21 cellular contexts compared by ENCODE assay signal in the genomic region with DNA sequence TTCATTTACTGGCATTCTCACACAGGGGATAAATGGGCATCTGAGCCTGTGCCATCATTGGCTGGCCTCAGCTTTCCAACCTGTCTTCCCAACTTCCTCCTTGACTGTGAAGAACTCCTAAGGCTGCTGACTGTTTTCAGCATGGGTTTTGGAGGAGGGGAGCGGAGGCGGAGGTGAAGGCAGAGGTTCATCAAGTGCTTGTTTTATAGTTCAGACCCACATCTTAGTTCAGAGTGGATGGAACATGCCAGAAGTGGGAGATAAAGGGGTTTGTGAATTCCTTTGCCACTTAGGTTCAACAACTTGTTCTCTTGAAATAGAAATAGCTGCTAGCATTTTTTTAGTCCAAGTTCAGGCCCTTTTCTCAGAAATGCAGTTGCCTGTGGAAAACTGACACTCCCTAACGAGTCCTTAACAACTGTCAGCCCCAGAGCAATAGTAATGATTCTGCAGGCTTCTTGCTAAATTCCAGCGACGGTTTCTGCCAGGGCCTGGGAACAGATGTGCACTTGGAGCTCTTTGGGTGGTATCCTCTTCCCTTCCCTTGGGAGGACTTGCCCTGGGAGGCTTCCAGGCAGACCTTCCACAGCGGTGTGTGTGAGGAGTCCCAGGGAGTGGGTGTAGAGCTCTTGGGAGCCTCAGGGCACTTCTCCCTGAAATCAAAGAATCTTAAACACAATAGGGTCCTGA. TPM values are rescaled to one million over a fixed set of nuclear protein-coding genes. Genes with fewer than 3 reads are reported as not detected.
A peak's percentile ranks its signal among the peaks of the same experiment; 100 is the strongest.
DNase-seq lines count a peak whose midpoint lies in the region; ATAC-seq and TF ChIP-seq lines count a peak whose summit lies in the region.
"Had no signal": no experiment of that assay in that cellular context is flagged by ENCODE, and none has a peak within 500 bp of the region (broad histone marks: within the 10 kb centered on the region; RNA-seq: fewer than 3 reads in every experiment).

No MANE protein-coding gene starts in this region.

- no peak overlapping the region for H3K18ac ChIP-seq in mesendoderm (ENCODE audit: low read length)

- H4K8ac ChIP-seq in mesendoderm (ENCODE audit: low read depth, low read length), result no peak overlapping the region

- H3K27me3 ChIP-seq in mesendoderm (ENCODE audit: insufficient read depth, low read length, poor library complexity), result no peaks in the 10 kb centered on the region
- no peaks in the 10 kb centered on the region for H3K27me3 ChIP-seq in neural progenitor cell
- H3K27me3 ChIP-seq: MG63 had no signal

- H3K4ac ChIP-seq in mesendoderm (ENCODE audit: low read depth, low read length), result no peak overlapping the region

- no peak overlapping the region for H2BK15ac ChIP-seq in mesendoderm (replicated peaks; ENCODE audit: low read depth)

- H2BK120ac ChIP-seq in mesendoderm (ENCODE audit: low read depth, low read length), result no peak overlapping the region

- no peaks in the 10 kb centered on the region for H3K9me3 ChIP-seq in neural progenitor cell (ENCODE audit: low read depth)
- H3K9me3 ChIP-seq: MG63 had no signal

- H3K23ac ChIP-seq in mesendoderm (ENCODE audit: low read length), result no peak overlapping the region

- H3K4me1 Mint-ChIP-seq in neural progenitor cell, result peaks cover 5% of the 10 kb centered on the region
- peaks cover 3% of the 10 kb centered on the region for H3K4me1 Mint-ChIP-seq in activated CD4-positive, alpha-beta T cell treated with anti-CD3 and anti-CD28 coated beads, Interleukin-2, amount 10 ng/mL, durations not matched to agents 24 days and 14 days

- WGBS in mesendoderm (ENCODE audit: extremely low coverage, insufficient coverage, low lambda C conversion rate), result no CpG with 5 or more reads among the region's 6 CpGs

- H3K36me3 ChIP-seq in mesendoderm (ENCODE audit: control insufficient read depth, insufficient read depth, low read length) (no peaks in the 10 kb centered on the region), neural progenitor cell (no peaks in the 10 kb centered on the region)
- H3K36me3 ChIP-seq: MG63 had no signal

- H2AFZ ChIP-seq in neural progenitor cell (replicated peaks), result no peak overlapping the region

- no peak overlapping the region for H3K27ac Mint-ChIP-seq in neural progenitor cell
- no peak overlapping the region for H3K27ac Mint-ChIP-seq in activated CD4-positive, alpha-beta T cell treated with anti-CD3 and anti-CD28 coated beads, Interleukin-2, amount 10 ng/mL, durations not matched to agents 24 days and 14 days
- H3K27ac Mint-ChIP-seq: activated CD4-positive, alpha-beta T cell treated with anti-CD3 and anti-CD28 coated beads, Interleukin-2, amount 10 ng/mL, durations not matched to agents 7 days and 5 days; effector memory CD8-positive, alpha-beta T cell; type B pancreatic cell had no signal

- H2AK5ac ChIP-seq in mesendoderm (ENCODE audit: low read length), result no peak overlapping the region

- H4K20me1 ChIP-seq in neural progenitor cell (ENCODE audit: low read depth), result no peaks in the 10 kb centered on the region

- DNase-seq in AG09309 (ENCODE audit: low read depth), result peak; percentile 14
- DNase-seq in GM04504 (ENCODE audit: low read depth), result peak; percentile 34
- peak; percentile 17 for DNase-seq in dedifferentiated amniotic fluid mesenchymal stem cell (ENCODE audit: extremely low spot score)
- peak; percentile 19 for DNase-seq in mesendoderm
- no peak for DNase-seq in neural progenitor cell (ENCODE audit: low spot score)
- DNase-seq in activated CD4-positive, alpha-beta T cell treated with anti-CD3 and anti-CD28 coated beads, Interleukin-2, amount 10 ng/mL, durations not matched to agents 24 days and 14 days, result no peak
- DNase-seq: activated CD4-positive, alpha-beta T cell treated with anti-CD3 and anti-CD28 coated beads, Interleukin-2, amount 10 ng/mL, durations not matched to agents 7 days and 5 days; activated gamma-delta T cell; cerebellar nuclear complex; COR-L47; effector memory CD8-positive, alpha-beta T cell; kidney glomerular epithelial cell; MG63; NCI-H345; NK-92 treated with Interleukin-12 subunit alpha and Interleukin-12 subunit beta, amount 100 ng/mL, for 24 hours; stimulated activated CD4-positive, alpha-beta T cell treated with anti-CD3 and anti-CD28 coated beads, Interleukin-15, amount 100 ng/mL, for 24 hours; stimulated activated naive CD4-positive, alpha-beta T cell had no signal

- no peak overlapping the region for H3K4me2 ChIP-seq in mesendoderm (ENCODE audit: low read length)
- H3K4me2 ChIP-seq in neural progenitor cell, result no peak overlapping the region

- intact Hi-C loops in activated CD4-positive, alpha-beta T cell treated with anti-CD3 and anti-CD28 coated beads, Interleukin-2, amount 10 ng/mL, durations not matched to agents 24 days and 14 days (cut with micrococcal nuclease), result no loop called here

- no peak overlapping the region for H4K5ac ChIP-seq in mesendoderm (ENCODE audit: low read length)

- no peaks in the 10 kb centered on the region for H3K79me2 ChIP-seq in mesendoderm (ENCODE audit: control insufficient read depth, insufficient read depth, low read length)
- no peaks in the 10 kb centered on the region for H3K79me2 ChIP-seq in neural progenitor cell (ENCODE audit: low read depth)

- peaks cover 5% of the 10 kb centered on the region for H3K27me3 Mint-ChIP-seq in neural progenitor cell (ENCODE audit: insufficient read depth, low read depth)
- H3K27me3 Mint-ChIP-seq in activated CD4-positive, alpha-beta T cell treated with anti-CD3 and anti-CD28 coated beads, Interleukin-2, amount 10 ng/mL, durations not matched to agents 24 days and 14 days, result peaks cover 2% of the 10 kb centered on the region
- H3K27me3 Mint-ChIP-seq: effector memory CD8-positive, alpha-beta T cell had no signal

- no peaks in the 10 kb centered on the region for H3K36me3 Mint-ChIP-seq in neural progenitor cell
- no peaks in the 10 kb centered on the region for H3K36me3 Mint-ChIP-seq in activated CD4-positive, alpha-beta T cell treated with anti-CD3 and anti-CD28 coated beads, Interleukin-2, amount 10 ng/mL, durations not matched to agents 24 days and 14 days (ENCODE audit: low read depth)
- H3K36me3 Mint-ChIP-seq: type B pancreatic cell had no signal

- no peak overlapping the region for H3K4me3 Mint-ChIP-seq in neural progenitor cell
- H3K4me3 Mint-ChIP-seq in activated CD4-positive, alpha-beta T cell treated with anti-CD3 and anti-CD28 coated beads, Interleukin-2, amount 10 ng/mL, durations not matched to agents 24 days and 14 days, result no peak overlapping the region
- H3K4me3 Mint-ChIP-seq: activated CD4-positive, alpha-beta T cell treated with anti-CD3 and anti-CD28 coated beads, Interleukin-2, amount 10 ng/mL, durations not matched to agents 7 days and 5 days; effector memory CD8-positive, alpha-beta T cell; type B pancreatic cell had no signal

- H3K4me1 ChIP-seq in mesendoderm (ENCODE audit: control insufficient read depth, low read depth, low read length), result no peaks in the 10 kb centered on the region
- peaks cover 8% of the 10 kb centered on the region for H3K4me1 ChIP-seq in neural progenitor cell

- TF ChIP-seq CTCF in AG09309 (IDR thresholded peaks at IDR 0.05; ENCODE audit: control insufficient read depth, insufficient read depth, low read depth, low read length, missing control alignments), result no peak
- no peak for TF ChIP-seq CTCF in neural progenitor cell (IDR thresholded peaks at IDR 0.05)

- H3K27ac ChIP-seq in mesendoderm (ENCODE audit: low read depth, low read length), result no peak overlapping the region
- no peak overlapping the region for H3K27ac ChIP-seq in neural progenitor cell

- no peaks in the 10 kb centered on the region for H3F3A ChIP-seq in neural progenitor cell (ENCODE audit: low read depth)

- no peak overlapping the region for H3K9ac ChIP-seq in mesendoderm (ENCODE audit: low read length)
- no peak overlapping the region for H3K9ac ChIP-seq in neural progenitor cell

- H3K4me3 ChIP-seq in AG09309 (ENCODE audit: control insufficient read depth, low read depth, low read length), result no peak overlapping the region
- H3K4me3 ChIP-seq in mesendoderm (ENCODE audit: low read length), result no peak overlapping the region
- no peak overlapping the region for H3K4me3 ChIP-seq in neural progenitor cell
- H3K4me3 ChIP-seq: MG63 had no signal

- no peak for ATAC-seq in HG02870 (IDR thresholded peaks at IDR 0.05; ENCODE audit: unreplicated experiment)
- ATAC-seq in HG02981 (IDR thresholded peaks at IDR 0.05; ENCODE audit: unreplicated experiment), result no peak
- ATAC-seq: effector memory CD8-positive, alpha-beta T cell; HepG2 had no signal

- H3K79me1 ChIP-seq in mesendoderm (ENCODE audit: low read length), result no peaks in the 10 kb centered on the region

- no peak overlapping the region for H3K56ac ChIP-seq in mesendoderm (ENCODE audit: low read length)

- H2BK5ac ChIP-seq in mesendoderm (ENCODE audit: low read length), result no peak overlapping the region

- H3K9me3 Mint-ChIP-seq in neural progenitor cell, result no peaks in the 10 kb centered on the region
- H3K9me3 Mint-ChIP-seq in activated CD4-positive, alpha-beta T cell treated with anti-CD3 and anti-CD28 coated beads, Interleukin-2, amount 10 ng/mL, durations not matched to agents 24 days and 14 days, result no peaks in the 10 kb centered on the region
- H3K9me3 Mint-ChIP-seq: effector memory CD8-positive, alpha-beta T cell; type B pancreatic cell had no signal

RNA-seq across cellular contexts. Expression of a gene that starts 30.1 kb away (rescaled TPM):
- polyA plus RNA-seq in mesendoderm (2013, experiment 1 of 2), result 25.4 TPM
- 26.4 TPM for polyA plus RNA-seq in mesendoderm (2013, experiment 2 of 2)
- 97.2 and 161 TPM in 2 replicates for total RNA-seq in neural progenitor cell (ENCODE audit: low replicate concordance)
- 0.68 and 0.85 TPM in 2 replicates for total RNA-seq in activated CD4-positive, alpha-beta T cell treated with anti-CD3 and anti-CD28 coated beads, Interleukin-2, amount 10 ng/mL, durations not matched to agents 24 days and 14 days

Comparison
In these comparisons a context has a peak if more than half of its experiments do, and no peak if none do; other contexts are left out.
1. DNase-seq: peak in AG09309 (single experiment), GM04504 (single experiment), dedifferentiated amniotic fluid mesenchymal stem cell (single experiment) and mesendoderm (single experiment); none in neural progenitor cell (single experiment) and activated CD4-positive, alpha-beta T cell treated with anti-CD3 and anti-CD28 coated beads, Interleukin-2, amount 10 ng/mL, durations not matched to agents 24 days and 14 days (single experiment).
2. RNA of a gene that starts 30.1 kb away (total RNA-seq): 97.2 to 161 TPM in neural progenitor cell; 0.68 to 0.85 TPM in activated CD4-positive, alpha-beta T cell treated with anti-CD3 and anti-CD28 coated beads, Interleukin-2, amount 10 ng/mL, durations not matched to agents 24 days and 14 days; every median in the first group is over 10 times any median in the second.